Comparison of ENCODE assay signal across 1 cellular context in genomic region chr10:59090804-59091203, GRCh38.
TF ChIP-seq lines count a peak whose summit lies in the region.

No MANE protein-coding gene starts in this region.

TF ChIP-seq in HepG2, 621 proteins besides CTCF, POLR2A, EP300 and RAD21:
- TF ChIP-seq NR2F2 (IDR thresholded peaks at IDR 0.05; ENCODE audit: borderline replicate concordance, low read depth) (no peak), ZNF7 (CRISPR knock-in tag; IDR thresholded peaks at IDR 0.05) (0 out of 2 replicates have a peak, but pooled peaks have one; percentile 24), SAFB2 (CRISPR knock-in tag; IDR thresholded peaks at IDR 0.05; ENCODE audit: borderline replicate concordance, low read depth) (no peak), ZIK1 (CRISPR knock-in tag; IDR thresholded peaks at IDR 0.05; ENCODE audit: borderline replicate concordance, low read depth) (no peak)
